In the genomic region with DNA sequence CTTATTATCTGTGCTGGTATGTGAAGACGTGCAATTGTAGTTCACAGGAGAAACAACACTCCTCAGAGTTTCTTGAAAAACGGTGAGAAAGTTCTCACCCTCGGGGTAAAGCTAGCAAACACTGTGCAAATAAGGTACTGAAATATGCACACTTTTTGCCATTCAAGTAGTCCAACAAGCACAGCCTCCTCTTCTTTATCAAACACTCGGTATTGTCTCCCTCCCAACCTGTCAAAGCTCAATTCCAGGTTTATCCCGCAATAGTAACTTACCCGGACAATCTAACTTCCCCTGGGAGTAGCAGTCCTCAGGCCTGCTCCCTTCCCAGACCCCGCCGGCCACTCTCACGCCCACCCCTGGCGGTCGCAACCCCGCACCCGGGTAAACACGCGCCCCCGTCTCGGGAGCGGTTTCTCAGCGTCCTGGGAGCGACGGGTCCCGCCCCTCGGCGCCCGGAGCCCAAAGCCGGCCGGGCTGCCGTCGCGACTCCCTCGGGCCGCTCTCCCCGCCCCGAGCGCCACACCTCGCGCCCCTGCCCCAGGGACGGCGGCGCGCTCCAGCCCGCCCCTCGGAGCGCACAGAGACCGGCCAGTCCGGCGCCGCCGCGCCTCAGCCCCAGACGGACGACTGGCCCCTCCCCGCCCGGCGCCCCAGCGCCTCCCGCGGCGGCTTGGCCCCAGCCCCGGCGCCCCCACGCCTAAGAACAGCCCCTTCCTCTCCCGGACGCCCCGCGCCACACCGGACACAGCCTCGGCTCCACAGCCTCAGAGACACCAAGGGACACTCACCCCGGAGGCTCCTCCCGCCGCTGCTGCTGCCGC, we compare ENCODE assay signal across 8 cellular contexts. TPM values are rescaled to one million over a fixed set of nuclear protein-coding genes. Genes with fewer than 3 reads are reported as not detected.
DNase-seq lines count a peak whose midpoint lies in the region; ATAC-seq, FAIRE-seq and TF ChIP-seq lines count a peak whose summit lies in the region.

No MANE protein-coding gene starts in this region.

- no peak for TF ChIP-seq CTCF in endothelial cell of umbilical vein (IDR thresholded peaks at IDR 0.05; ENCODE audit: extremely low read depth in 1 of 2, insufficient read depth in 1 of 2, low read depth in 1 of 2, low read length in 2 of 2)

- intact Hi-C loops in endothelial cell of umbilical vein (cut with micrococcal nuclease): loop anchor here (2.0 to 10.0 kb wide), 4 partner anchors 75 to 1821 kb away; a partner anchor contains a TSS

- H3K9ac ChIP-seq in endothelial cell of umbilical vein (replicated peaks; ENCODE audit: extremely low read depth, insufficient read depth, low read length): peak overlapping the region; percentile 94

- dilution Hi-C loops in endothelial cell of umbilical vein (cut with MboI; ENCODE audit: extremely low pct_ligation_motif_present, low sequenced_read_pairs): no loop called here

- H3K36me3 ChIP-seq in endothelial cell of umbilical vein (ENCODE audit: control insufficient read depth in 2 of 2, extremely low read depth in 1 of 2, insufficient read depth in 2 of 2, low read length in 2 of 2): no peaks in the 10 kb centered on the region

- no peak for TF ChIP-seq RAD21 in Ishikawa (IDR thresholded peaks at IDR 0.05; ENCODE audit: low read depth)

- ATAC-seq in GM21717 (IDR thresholded peaks at IDR 0.05; ENCODE audit: unreplicated experiment): peak; percentile 62

- TF ChIP-seq POLR2A in endothelial cell of umbilical vein (IDR thresholded peaks at IDR 0.05; ENCODE audit: low read depth, low read length): peak; percentile 15

- H3K27me3 ChIP-seq in endothelial cell of umbilical vein (ENCODE audit: control insufficient read depth in 2 of 2, insufficient read depth in 2 of 2, low read length in 2 of 2): no peaks in the 10 kb centered on the region

- DNase-seq in DMS53 (lab: John Stamatoyannopoulos, UW) (peak; percentile 68), DMS53 treated with DMSO at 0.1 percent for 48 hours (lab: John Stamatoyannopoulos, UW; ENCODE audit: unreplicated experiment) (no peak), endothelial cell of umbilical vein (ENCODE audit: low read depth, low spot score) (peak; percentile 70), midbrain (lab: John Stamatoyannopoulos, UW) (peak; percentile 53)
- DNase-seq in activated CD4-positive, CD25-positive, alpha-beta regulatory T cell (lab: John Stamatoyannopoulos, UW): peak in 3 of 4 experiments; percentile 8 to 29 (median 20)
- peak; percentile 30 for DNase-seq in stimulated activated naive CD4-positive, alpha-beta T cell treated with Interleukin-2 at 50 U/mL for 16 hours (lab: John Stamatoyannopoulos, UW)

- peak overlapping the region; percentile 82 to 95 (median 94) for H3K4me3 ChIP-seq in endothelial cell of umbilical vein (replicated peaks in 1 of 3; ENCODE audit: insufficient read depth in 1 of 3, low read depth in 1 of 3, low read length in 3 of 3)

- H3K4me1 ChIP-seq in endothelial cell of umbilical vein (ENCODE audit: control insufficient read depth, extremely low read depth, insufficient read depth, low read length): peaks cover 28% of the 10 kb centered on the region

- no peak for TF ChIP-seq EP300 in Ishikawa (IDR thresholded peaks at IDR 0.05; ENCODE audit: borderline replicate concordance)

- H3K79me2 ChIP-seq in endothelial cell of umbilical vein (ENCODE audit: control insufficient read depth, insufficient read depth, low read length): peaks cover 54% of the 10 kb centered on the region

- H3K9me1 ChIP-seq in endothelial cell of umbilical vein (replicated peaks; ENCODE audit: control insufficient read depth, extremely low read depth, insufficient read depth, low read length): no peaks in the 10 kb centered on the region

- FAIRE-seq in endothelial cell of umbilical vein (lab: Jason Lieb, UNC): no peak

- H2AFZ ChIP-seq in endothelial cell of umbilical vein (ENCODE audit: low read depth, low read length): peak overlapping the region; percentile 28

- no TSS peak for BruUV-seq in endothelial cell of umbilical vein (replicated peaks; lab: Mats Ljungman, UMichigan)

- peak overlapping the region; percentile 92 for H3K4me2 ChIP-seq in endothelial cell of umbilical vein (ENCODE audit: insufficient read depth, low read length)

- POLR2A ChIA-PET in endothelial cell of umbilical vein (lab: Charles Lee): interaction anchor here (1.2 to 1.5 kb wide), 2 partner anchors 15 to 125 kb away, joined by 3 read pairs; no protein-coding TSS in a partner anchor

- peak overlapping the region; percentile 82 for H3K27ac ChIP-seq in endothelial cell of umbilical vein (ENCODE audit: insufficient read depth, low read depth, low read length)

- CTCF ChIA-PET in endothelial cell of umbilical vein (lab: Charles Lee): interaction anchor here (1.1 to 3.2 kb wide), 3 partner anchors 13 to 125 kb away, joined by 3 to 23 read pairs (median 13); a partner anchor contains a TSS

- H4K20me1 ChIP-seq in endothelial cell of umbilical vein (replicated peaks; ENCODE audit: control insufficient read depth, extremely low read depth, insufficient read depth, low read length): peaks cover 2% of the 10 kb centered on the region

- H3K9me3 ChIP-seq in endothelial cell of umbilical vein (replicated peaks; ENCODE audit: control insufficient read depth, insufficient read depth, low read length): no peaks in the 10 kb centered on the region

TF ChIP-seq in Ishikawa, 13 proteins besides CTCF, POLR2A, EP300 and RAD21 (continues in another document):
- TF ChIP-seq, protein P1, sequence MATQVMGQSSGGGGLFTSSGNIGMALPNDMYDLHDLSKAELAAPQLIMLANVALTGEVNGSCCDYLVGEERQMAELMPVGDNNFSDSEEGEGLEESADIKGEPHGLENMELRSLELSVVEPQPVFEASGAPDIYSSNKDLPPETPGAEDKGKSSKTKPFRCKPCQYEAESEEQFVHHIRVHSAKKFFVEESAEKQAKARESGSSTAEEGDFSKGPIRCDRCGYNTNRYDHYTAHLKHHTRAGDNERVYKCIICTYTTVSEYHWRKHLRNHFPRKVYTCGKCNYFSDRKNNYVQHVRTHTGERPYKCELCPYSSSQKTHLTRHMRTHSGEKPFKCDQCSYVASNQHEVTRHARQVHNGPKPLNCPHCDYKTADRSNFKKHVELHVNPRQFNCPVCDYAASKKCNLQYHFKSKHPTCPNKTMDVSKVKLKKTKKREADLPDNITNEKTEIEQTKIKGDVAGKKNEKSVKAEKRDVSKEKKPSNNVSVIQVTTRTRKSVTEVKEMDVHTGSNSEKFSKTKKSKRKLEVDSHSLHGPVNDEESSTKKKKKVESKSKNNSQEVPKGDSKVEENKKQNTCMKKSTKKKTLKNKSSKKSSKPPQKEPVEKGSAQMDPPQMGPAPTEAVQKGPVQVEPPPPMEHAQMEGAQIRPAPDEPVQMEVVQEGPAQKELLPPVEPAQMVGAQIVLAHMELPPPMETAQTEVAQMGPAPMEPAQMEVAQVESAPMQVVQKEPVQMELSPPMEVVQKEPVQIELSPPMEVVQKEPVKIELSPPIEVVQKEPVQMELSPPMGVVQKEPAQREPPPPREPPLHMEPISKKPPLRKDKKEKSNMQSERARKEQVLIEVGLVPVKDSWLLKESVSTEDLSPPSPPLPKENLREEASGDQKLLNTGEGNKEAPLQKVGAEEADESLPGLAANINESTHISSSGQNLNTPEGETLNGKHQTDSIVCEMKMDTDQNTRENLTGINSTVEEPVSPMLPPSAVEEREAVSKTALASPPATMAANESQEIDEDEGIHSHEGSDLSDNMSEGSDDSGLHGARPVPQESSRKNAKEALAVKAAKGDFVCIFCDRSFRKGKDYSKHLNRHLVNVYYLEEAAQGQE (IDR thresholded peaks at IDR 0.05; ENCODE audit: low read depth): no peak

TF ChIP-seq in endothelial cell of umbilical vein, 7 proteins besides CTCF, POLR2A, EP300 and RAD21:
- TF ChIP-seq MYC (IDR thresholded peaks at IDR 0.05; ENCODE audit: low read depth, low read length): no peak
- TF ChIP-seq POLR2AphosphoS5 (IDR thresholded peaks at IDR 0.05; ENCODE audit: insufficient read depth, low read depth, low read length): no peak
- TF ChIP-seq EZH2 (IDR thresholded peaks at IDR 0.05; ENCODE audit: borderline replicate concordance, low read depth, low read length, severe bottlenecking): no peak
- TF ChIP-seq, protein P2, sequence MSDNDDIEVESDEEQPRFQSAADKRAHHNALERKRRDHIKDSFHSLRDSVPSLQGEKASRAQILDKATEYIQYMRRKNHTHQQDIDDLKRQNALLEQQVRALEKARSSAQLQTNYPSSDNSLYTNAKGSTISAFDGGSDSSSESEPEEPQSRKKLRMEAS (IDR thresholded peaks at IDR 0.05; ENCODE audit: insufficient read depth, insufficient read length): no peak
- TF ChIP-seq JUN (IDR thresholded peaks at IDR 0.05; ENCODE audit: borderline replicate concordance, insufficient read depth, insufficient read length, low read depth): no peak
- TF ChIP-seq GATA2 (IDR thresholded peaks at IDR 0.05; ENCODE audit: insufficient read depth, insufficient read length, low read depth, low read length): no peak
- TF ChIP-seq FOS (IDR thresholded peaks at IDR 0.05; ENCODE audit: borderline replicate concordance, insufficient read depth, low read length): no peak
TF ChIP-seq in endothelial cell of umbilical vein: peak in this region for 0.

RNA-seq across cellular contexts. Expression of a gene that starts 0.6 kb away (rescaled TPM):
- 47.8 and 50.2 TPM in 2 replicates for total RNA-seq in endothelial cell of umbilical vein
- 16.9 and 20.9 TPM in 2 replicates for polyA plus RNA-seq in endothelial cell of umbilical vein
- 17.7 and 18.2 TPM in 2 replicates for polyA plus RNA-seq in endothelial cell of umbilical vein (2011; cell fraction: cytosol; rRNA removed)
- polyA plus RNA-seq in endothelial cell of umbilical vein (2011; cell fraction: nucleus; rRNA removed): 32.9 and 35.0 TPM in 2 replicates
- 16.3 and 21.4 TPM in 2 replicates for polyA plus RNA-seq in endothelial cell of umbilical vein (2012)
- 46.4 and 53.0 TPM in 2 replicates for polyA minus RNA-seq in endothelial cell of umbilical vein
- polyA minus RNA-seq in endothelial cell of umbilical vein (2011; cell fraction: cytosol; rRNA and poly(A)+ RNA removed): 14.6 TPM
- 31.0 and 41.6 TPM in 2 replicates for polyA minus RNA-seq in endothelial cell of umbilical vein (2011; cell fraction: nucleus; rRNA and poly(A)+ RNA removed)

RNA-seq across cellular contexts. Expression of a gene that starts 14.7 kb away (rescaled TPM):
- total RNA-seq in endothelial cell of umbilical vein: not detected in 2 replicates
- polyA plus RNA-seq in endothelial cell of umbilical vein: not detected in 2 replicates
- not detected in 2 replicates for polyA plus RNA-seq in endothelial cell of umbilical vein (2011; cell fraction: cytosol; rRNA removed)
- polyA plus RNA-seq in endothelial cell of umbilical vein (2011; cell fraction: nucleus; rRNA removed): not detected in 2 replicates
- not detected in 2 replicates for polyA plus RNA-seq in endothelial cell of umbilical vein (2012)
- not detected in 2 replicates for polyA minus RNA-seq in endothelial cell of umbilical vein
- polyA minus RNA-seq in endothelial cell of umbilical vein (2011; cell fraction: cytosol; rRNA and poly(A)+ RNA removed): not detected
- polyA minus RNA-seq in endothelial cell of umbilical vein (2011; cell fraction: nucleus; rRNA and poly(A)+ RNA removed): not detected in 2 replicates
